Comparison of ENCODE assay signal across 20 cellular contexts in genomic region chr6:55456016-55456415, GRCh38.
"Had no signal": no experiment of that assay in that cellular context is flagged by ENCODE, and none has a peak within 500 bp of the region (broad histone marks: within the 10 kb centered on the region; RNA-seq: fewer than 3 reads in every experiment).

No MANE protein-coding gene starts in this region.

- H3K27me3 ChIP-seq: dorsolateral prefrontal cortex, pancreas, right lobe of liver, testis, tibial artery had no signal

- H3K9me3 ChIP-seq: lower lobe of right lung, pancreas, right lobe of liver, testis, tibial artery had no signal

- DNase-seq: dorsolateral prefrontal cortex; effector CD8-positive, alpha-beta T cell; endodermal cell; hypothalamus; immature natural killer cell; left ventricle myocardium superior; lower lobe of right lung; natural killer cell; occipital lobe; pancreas; right lobe of liver; small intestine; stimulated activated CD4-positive, alpha-beta T cell treated with anti-CD3 and anti-CD28 coated beads, Interleukin-15, amount 100 ng/mL, for 24 hours; stimulated activated CD4-positive, alpha-beta T cell treated with anti-CD3 and anti-CD28 coated beads, Interleukin-2, amount 100 ng/mL, for 48 hours; stimulated activated CD8-positive, alpha-beta memory T cell treated with anti-CD3 and anti-CD28 coated beads, Interleukin-4, amount 100 ng/mL, for 48 hours; stimulated activated naive CD4-positive, alpha-beta T cell treated with Interleukin-2 at 50 U/mL for 16 hours; substantia nigra; testis; tibial artery had no signal

- H3K27ac ChIP-seq: dorsolateral prefrontal cortex, epithelial cell of prostate, lower lobe of right lung, pancreas, right lobe of liver, testis, tibial artery had no signal

- H3K4me1 ChIP-seq: lower lobe of right lung, pancreas, testis, tibial artery had no signal

- H3K36me3 ChIP-seq: lower lobe of right lung, pancreas, right lobe of liver, tibial artery had no signal

- H3K4me3 ChIP-seq: dorsolateral prefrontal cortex, lower lobe of right lung, pancreas, right lobe of liver, testis, tibial artery had no signal
